28 cellular contexts compared by ENCODE assay signal in genomic region chr13:35278917-35279316, GRCh38.
"Had no signal": no experiment of that assay in that cellular context is flagged by ENCODE, and none has a peak within 500 bp of the region (broad histone marks: within the 10 kb centered on the region; RNA-seq: fewer than 3 reads in every experiment).

No MANE protein-coding gene starts in this region.

- FAIRE-seq: colon, endothelial cell of umbilical vein, frontal cortex had no signal

- H3K79me2 ChIP-seq: hepatocyte had no signal

- ATAC-seq: effector memory CD8-positive, alpha-beta T cell; esophagus mucosa; foreskin keratinocyte; gastrocnemius medialis; gastroesophageal sphincter; heart left ventricle; heart right ventricle had no signal

- H3K4me1 ChIP-seq: colonic mucosa, esophagus muscularis mucosa, esophagus squamous epithelium, foreskin keratinocyte, gastroesophageal sphincter, heart right ventricle had no signal

- H3K4me2 ChIP-seq: hepatocyte had no signal

- H3K27me3 ChIP-seq: colonic mucosa, dorsolateral prefrontal cortex, esophagus muscularis mucosa, esophagus squamous epithelium, foreskin keratinocyte, gastrocnemius medialis, gastroesophageal sphincter, heart left ventricle, heart right ventricle, hepatocyte had no signal

- H3K4me3 ChIP-seq: colonic mucosa, coronary artery, dorsolateral prefrontal cortex, esophagus muscularis mucosa, esophagus squamous epithelium, gastrocnemius medialis, gastroesophageal sphincter, heart left ventricle, heart right ventricle, hepatocyte had no signal

- H3K27ac ChIP-seq: colonic mucosa, coronary artery, dorsolateral prefrontal cortex, epithelial cell of prostate, esophagus muscularis mucosa, esophagus squamous epithelium, foreskin keratinocyte, gastrocnemius medialis, gastroesophageal sphincter, heart left ventricle, heart right ventricle, hepatocyte had no signal

- H2AFZ ChIP-seq: hepatocyte had no signal

- H3K36me3 ChIP-seq: colonic mucosa, esophagus muscularis mucosa, esophagus squamous epithelium, gastrocnemius medialis, gastroesophageal sphincter, heart left ventricle, heart right ventricle had no signal

- H3K9me3 ChIP-seq: colonic mucosa, esophagus muscularis mucosa, esophagus squamous epithelium, gastrocnemius medialis, gastroesophageal sphincter had no signal

- DNase-seq: colonic mucosa; cortex of kidney; dermis blood vessel endothelial cell; dorsolateral prefrontal cortex; effector CD4-positive, alpha-beta T cell; effector CD8-positive, alpha-beta T cell; effector memory CD4-positive, alpha-beta T cell; effector memory CD8-positive, alpha-beta T cell; endodermal cell; erythroblast; esophagus squamous epithelium; foreskin fibroblast; foreskin keratinocyte; foreskin melanocyte; gastrocnemius medialis; glutamatergic neuron; head of caudate nucleus; heart left ventricle; heart right ventricle had no signal
